Comparison of ENCODE assay signal across 8 cellular contexts in genomic region chr2:113583541-113584225, GRCh38. TPM values are rescaled to one million over a fixed set of nuclear protein-coding genes. Genes with fewer than 3 reads are reported as not detected.
DNase-seq lines count a peak whose midpoint lies in the region; ATAC-seq and TF ChIP-seq lines count a peak whose summit lies in the region.
"Not testable (repeated sequence)": the region's sequence is repeated elsewhere in the genome, so short reads cannot be mapped to it uniquely, and the experiment has no call there.

No MANE protein-coding gene starts in this region.

- peaks cover 29% of the 10 kb centered on the region for H3K4me1 Mint-ChIP-seq in activated naive CD4-positive, alpha-beta T cell treated with anti-CD3 and anti-CD28 coated beads, Interleukin-2, amount 50 U/mL, for 24 hours
- peaks cover 31% of the 10 kb centered on the region for H3K4me1 Mint-ChIP-seq in stimulated activated naive CD8-positive, alpha-beta T cell treated with anti-CD3 and anti-CD28 coated beads, Interleukin-15, amount 100 ng/mL, for 72 hours

- DNase-seq in Caki2 (ENCODE audit: low read depth) (peak; percentile 57), T-helper 22 cell (ENCODE audit: low read depth) (peak; percentile 66), left lung (peak; percentile 87 to 98)
- not testable (repeated sequence) for DNase-seq in retinal pigment epithelial cell (ENCODE audit: low read depth)
- peak; percentile 84 to 88 for DNase-seq in stimulated activated naive CD8-positive, alpha-beta T cell treated with anti-CD3 and anti-CD28 coated beads, Interleukin-15, amount 100 ng/mL, for 72 hours

- H3K4me1 ChIP-seq in HUES6 (ENCODE audit: control insufficient read depth, insufficient read depth, low read length); esophagus (ENCODE audit: control insufficient read depth in 2 of 2, insufficient read depth in 2 of 2, low read length in 1 of 2): not testable (repeated sequence)
- H3K4me1 ChIP-seq in left lung, result peaks cover 0 to 20% of the 10 kb centered on the region in 2 donors

- in situ Hi-C loops in Caki2 (cut with HindIII; ENCODE audit: low pct_unique_long_range_greater_than_20kb, low sequenced_read_pairs), result not testable (repeated sequence)

- not testable (repeated sequence) for H3K36me3 Mint-ChIP-seq in activated naive CD4-positive, alpha-beta T cell treated with anti-CD3 and anti-CD28 coated beads, Interleukin-2, amount 50 U/mL, for 24 hours

- H3K27me3 Mint-ChIP-seq in activated naive CD4-positive, alpha-beta T cell treated with anti-CD3 and anti-CD28 coated beads, Interleukin-2, amount 50 U/mL, for 24 hours; stimulated activated naive CD8-positive, alpha-beta T cell treated with anti-CD3 and anti-CD28 coated beads, Interleukin-15, amount 100 ng/mL, for 72 hours: not testable (repeated sequence)

- peak overlapping the region; percentile 70; the same call in 1 of the 2 replicates for H3K27ac ChIP-seq in HUES6 (ENCODE audit: low read depth, low read length)
- peak overlapping the region; percentile 43 to 56 for H3K27ac ChIP-seq in esophagus (ENCODE audit: low read depth in 2 of 2, low read length in 1 of 2)
- peak overlapping the region; percentile 84 to 87 for H3K27ac ChIP-seq in left lung

- WGBS in esophagus, 2 donors, result 1 to 2% methylated on average over 46 to 56 of the region's 62 CpGs

- H3K9me3 ChIP-seq in HUES6 (ENCODE audit: control insufficient read depth, insufficient read depth, low read depth, low read length); esophagus (ENCODE audit: control insufficient read depth in 2 of 2, insufficient read depth in 1 of 2, low read depth in 1 of 2, low read length in 1 of 2); left lung: not testable (repeated sequence)

- H3K27ac Mint-ChIP-seq in activated naive CD4-positive, alpha-beta T cell treated with anti-CD3 and anti-CD28 coated beads, Interleukin-2, amount 50 U/mL, for 24 hours, result peak overlapping the region; percentile 80
- peak overlapping the region; percentile 87 to 91 for H3K27ac Mint-ChIP-seq in stimulated activated naive CD8-positive, alpha-beta T cell treated with anti-CD3 and anti-CD28 coated beads, Interleukin-15, amount 100 ng/mL, for 72 hours

- H3K36me3 ChIP-seq in HUES6 (ENCODE audit: control insufficient read depth, insufficient read depth, low read length); esophagus (ENCODE audit: control insufficient read depth in 2 of 2, insufficient read depth in 2 of 2, low read length in 1 of 2); left lung: not testable (repeated sequence)

- intact Hi-C loops in left lung (cut with DNase I), result not testable (repeated sequence)

- H3K9ac ChIP-seq in HUES6 (ENCODE audit: low read length), result peak overlapping the region; percentile 90

- ATAC-seq in left lung; stimulated activated naive CD8-positive, alpha-beta T cell treated with anti-CD3 and anti-CD28 coated beads, Interleukin-15, amount 100 ng/mL, for 72 hours: not testable (repeated sequence)

- H3K4me3 Mint-ChIP-seq in activated naive CD4-positive, alpha-beta T cell treated with anti-CD3 and anti-CD28 coated beads, Interleukin-2, amount 50 U/mL, for 24 hours, result peak overlapping the region; percentile 86
- H3K4me3 Mint-ChIP-seq in stimulated activated naive CD8-positive, alpha-beta T cell treated with anti-CD3 and anti-CD28 coated beads, Interleukin-15, amount 100 ng/mL, for 72 hours, result peak overlapping the region; percentile 85 to 94

- not testable (repeated sequence) for H3K27me3 ChIP-seq in HUES6 (ENCODE audit: control insufficient read depth, insufficient read depth, low read length); esophagus (ENCODE audit: control insufficient read depth in 1 of 2, insufficient read depth in 2 of 2, low read length in 2 of 2); left lung

- H3K9me3 Mint-ChIP-seq in activated naive CD4-positive, alpha-beta T cell treated with anti-CD3 and anti-CD28 coated beads, Interleukin-2, amount 50 U/mL, for 24 hours; stimulated activated naive CD8-positive, alpha-beta T cell treated with anti-CD3 and anti-CD28 coated beads, Interleukin-15, amount 100 ng/mL, for 72 hours: not testable (repeated sequence)

- H3K4me3 ChIP-seq in HUES6 (ENCODE audit: low read depth, low read length) (peak overlapping the region; percentile 90), esophagus (ENCODE audit: low read depth in 1 of 2, low read length in 2 of 2) (peak overlapping the region; percentile 73 to 84), left lung (peak overlapping the region; percentile 57 to 69), retinal pigment epithelial cell (ENCODE audit: low read length) (peak overlapping the region; percentile 57)

- not testable (repeated sequence) for TF ChIP-seq CTCF in left lung (IDR thresholded peaks at IDR 0.05); retinal pigment epithelial cell (conservative IDR thresholded peaks at IDR 0.05; ENCODE audit: low read depth, low read length)

RNA-seq across cellular contexts. Expression of gene RABL2A, which starts 43.4 kb away (rescaled TPM):
- total RNA-seq in Caki2 (2014; rRNA removed; shearing (Covaris generic); ENCODE audit: low replicate concordance), result 5.5 and 19.3 TPM in 2 replicates
- 10 to 100 TPM in 1 of 2 donors, 1 to 10 TPM in 1; 5.6 to 10.7 TPM for polyA plus RNA-seq in esophagus
- total RNA-seq in left lung, result 10 to 100 TPM; 15.7 to 20.0 TPM
